Comparison of ENCODE assay signal across 1 cellular context in genomic region chr1:15195420-15196052, GRCh38.
TF ChIP-seq lines count a peak whose summit lies in the region.

No MANE protein-coding gene starts in this region.

TF ChIP-seq in H1, 55 proteins besides CTCF, POLR2A, EP300 and RAD21:
- TF ChIP-seq CEBPB (IDR thresholded peaks at IDR 0.05; ENCODE audit: low read depth, low read length) (no peak), POU5F1 (IDR thresholded peaks at IDR 0.05; ENCODE audit: low read depth, low read length) (no peak), TCF12 (IDR thresholded peaks at IDR 0.05; ENCODE audit: low read depth, low read length) (no peak), ATF2 (IDR thresholded peaks at IDR 0.05; ENCODE audit: low read length) (no peak), SIN3A (conservative IDR thresholded peaks at IDR 0.05 in 1 of 2, IDR thresholded peaks at IDR 0.05 in 1 of 2; ENCODE audit: low read depth in 1 of 2, low read length in 2 of 2) (no peak), KDM1A (IDR thresholded peaks at IDR 0.05; ENCODE audit: borderline replicate concordance, low read length) (no peak), ZNF274 (IDR thresholded peaks at IDR 0.05; ENCODE audit: borderline replicate concordance, extremely low read depth, low read length) (no peak), CREB1 (IDR thresholded peaks at IDR 0.05) (no peak), JUND (IDR thresholded peaks at IDR 0.05; ENCODE audit: low read length) (no peak), CHD1 (IDR thresholded peaks at IDR 0.05; ENCODE audit: low read depth, low read length) (no peak), TEAD4 (IDR thresholded peaks at IDR 0.05; ENCODE audit: low read depth, low read length) (no peak), BACH1 (IDR thresholded peaks at IDR 0.05; ENCODE audit: low read length) (no peak), TBP (IDR thresholded peaks at IDR 0.05; ENCODE audit: low read depth, low read length) (no peak)
